In genomic region chr2:61470965-61471904, GRCh38 we compare ENCODE assay signal across 8 cellular contexts. TPM values are rescaled to one million over a fixed set of nuclear protein-coding genes. Genes with fewer than 3 reads are reported as not detected.
DNase-seq lines count a peak whose midpoint lies in the region; ATAC-seq, FAIRE-seq and TF ChIP-seq lines count a peak whose summit lies in the region.

TSS of gene USP34 (minus strand) at chr2:61471087. CDS start at chr2:61470692, 395 bp downstream.

- ATAC-seq in GM21528 (IDR thresholded peaks at IDR 0.05; ENCODE audit: low FRiP score, unreplicated experiment) (peak; percentile 75), PC-3 (peak; percentile 81), mucosa of descending colon (peak; percentile 93)

- H3K9ac ChIP-seq in PC-3 (ENCODE audit: low read length): peak within 1 kb of the TSS; percentile 98

- H3K4me2 ChIP-seq in PC-3 (ENCODE audit: low read length): peak within 1 kb of the TSS; percentile 88

- peak within 1 kb of the TSS; percentile 87 for H3K27ac ChIP-seq in PC-3 (ENCODE audit: low read length)
- H3K27ac ChIP-seq in epithelial cell of prostate: peak within 1 kb of the TSS; percentile 97

- H3K27me3 ChIP-seq in PC-3 (ENCODE audit: low read length): no peaks in the 10 kb centered on the region

- H4K20me1 ChIP-seq in PC-3 (ENCODE audit: low read length): peaks cover 15% of the 10 kb centered on the region

- peak within 1 kb of the TSS; percentile 76 for H2AFZ ChIP-seq in PC-3 (ENCODE audit: low read length)

- POLR2A ChIA-PET in PC-3 (lab: Charles Lee; ENCODE audit: unreplicated experiment): no interaction called here

- intact Hi-C loops in PC-3 (cut with micrococcal nuclease) (loop anchor here (1.0 kb wide), 1 partner anchor 67 kb away; the partner anchor contains the start of gene XPO1), mucosa of descending colon (cut with DNase I, micrococcal nuclease) (no loop called here)

- CTCF ChIA-PET in PC-3 (lab: Charles Lee): no interaction called here

- TF ChIP-seq RAD21 in Ishikawa (IDR thresholded peaks at IDR 0.05; ENCODE audit: low read depth): no peak

- peaks cover 12% of the 10 kb centered on the region for H3K4me1 ChIP-seq in PC-3 (ENCODE audit: insufficient read depth, low read length)
- H3K4me1 ChIP-seq in mucosa of descending colon (ENCODE audit: low read depth): peaks cover 18% of the 10 kb centered on the region

- DNase-seq in D721Med (ENCODE audit: insufficient read length, low spot score) (peak; percentile 51), PC-3 (peak; percentile 90), activated T-cell treated with anti-CD3 and anti-CD28 coated beads for 48 hours (ENCODE audit: low read depth) (peak; percentile 92), epithelial cell of prostate (ENCODE audit: low read depth, low spot score) (peak; percentile 79), mucosa of descending colon (peak; percentile 94 to 98 (median 97))
- peak; percentile 85 to 90 for DNase-seq in stimulated activated CD8-positive, alpha-beta memory T cell treated with anti-CD3 and anti-CD28 coated beads, Interleukin-4, amount 100 ng/mL, for 1 hour (ENCODE audit: low read depth in 2 of 2, low spot score in 1 of 2)

- H3K4me3 ChIP-seq in PC-3 (ENCODE audit: low read length) (peak within 1 kb of the TSS; percentile 82), mucosa of descending colon (peak within 1 kb of the TSS; percentile 81)

- FAIRE-seq in D721Med (lab: Jason Lieb, UNC): no peak

- H3K9me2 ChIP-seq in PC-3 (replicated peaks; ENCODE audit: low read length): no peaks in the 10 kb centered on the region

- TF ChIP-seq EP300 in Ishikawa (IDR thresholded peaks at IDR 0.05; ENCODE audit: borderline replicate concordance): no peak

- H3F3A ChIP-seq in PC-3 (ENCODE audit: low read length, unreplicated experiment): peaks cover 4% of the 10 kb centered on the region

- H3K79me2 ChIP-seq in PC-3 (ENCODE audit: low read length): peaks cover 57% of the 10 kb centered on the region

- H3K9me3 ChIP-seq in PC-3 (ENCODE audit: low read length) (no peaks in the 10 kb centered on the region), mucosa of descending colon (no peaks in the 10 kb centered on the region)

- TF ChIP-seq CTCF in D721Med (IDR thresholded peaks at IDR 0.05; ENCODE audit: insufficient read depth, missing control alignments): no peak
- no peak for TF ChIP-seq CTCF in PC-3 (conservative IDR thresholded peaks at IDR 0.05; ENCODE audit: low read depth, low read length)
- no peak for TF ChIP-seq CTCF in mucosa of descending colon (IDR thresholded peaks at IDR 0.05)

- peaks cover 10% of the 10 kb centered on the region; the same call in 1 of the 2 replicates for H3K36me3 ChIP-seq in PC-3 (ENCODE audit: low read depth, low read length)
- no peaks in the 10 kb centered on the region for H3K36me3 ChIP-seq in mucosa of descending colon (ENCODE audit: low read depth)

- TSS peak; percentile 84 for BruUV-seq in PC-3 (replicated peaks; lab: Mats Ljungman, UMichigan)

TF ChIP-seq in Ishikawa, 13 proteins besides CTCF, POLR2A, EP300 and RAD21:
- peak; percentile 52; the same call in 1 of the 2 replicates for TF ChIP-seq TCF12 (IDR thresholded peaks at IDR 0.05; ENCODE audit: low read depth)
- TF ChIP-seq CEBPB (IDR thresholded peaks at IDR 0.05): no peak
- no peak for TF ChIP-seq USF1 (IDR thresholded peaks at IDR 0.05)
- TF ChIP-seq ZBTB7A (IDR thresholded peaks at IDR 0.05; ENCODE audit: low read depth): 0 out of 2 replicates have a peak, but pooled peaks have one; percentile 54
- TF ChIP-seq NFIC (IDR thresholded peaks at IDR 0.05): peak; percentile 43
- 0 out of 2 replicates have a peak, but pooled peaks have one; percentile 8 for TF ChIP-seq REST (IDR thresholded peaks at IDR 0.05; ENCODE audit: low read depth)
- 0 out of 2 replicates have a peak, but pooled peaks have one; percentile 23 for TF ChIP-seq FOXM1 (IDR thresholded peaks at IDR 0.05; ENCODE audit: borderline replicate concordance, low read depth)
- no peak for TF ChIP-seq TEAD4 (IDR thresholded peaks at IDR 0.05)
- TF ChIP-seq CREB1 (IDR thresholded peaks at IDR 0.05; ENCODE audit: low read depth): no peak; the same call in 1 of the 2 replicates
- TF ChIP-seq EGR1 (IDR thresholded peaks at IDR 0.05): no peak
- peak; percentile 87 for TF ChIP-seq YY1 (IDR thresholded peaks at IDR 0.05; ENCODE audit: low read depth)
- TF ChIP-seq MAX (IDR thresholded peaks at IDR 0.05): peak; percentile 65
- TF ChIP-seq TAF1 (IDR thresholded peaks at IDR 0.05; ENCODE audit: low read depth): peak; percentile 92

RNA-seq across cellular contexts. Expression of gene USP34, which starts in this region (rescaled TPM):
- total RNA-seq in PC-3 (2014; rRNA removed) (67.1 and 74.5 TPM in 2 replicates), mucosa of descending colon (100 to 1,000 TPM in 1 of 3 donors, 10 to 100 TPM in 2; 67.9 to 132 (median 88.4) TPM)

Comparison
In these comparisons a context has a peak if more than half of its experiments do, and no peak if none do; other contexts are left out.
1. Peak in every context shown above with its lines: DNase-seq, ATAC-seq, H3K4me3 ChIP-seq and H3K27ac ChIP-seq.